In genomic region chr3:119375106-119375505, GRCh38 we compare ENCODE assay signal across 25 cellular contexts.
"Had no signal": no experiment of that assay in that cellular context is flagged by ENCODE, and none has a peak within 500 bp of the region (broad histone marks: within the 10 kb centered on the region; RNA-seq: fewer than 3 reads in every experiment).

No MANE protein-coding gene starts in this region.

- H3K27me3 Mint-ChIP-seq: IgD-negative memory B cell had no signal

- FAIRE-seq: HTR-8/SVneo, K562 had no signal

- DNase-seq: Kasumi-1, MM.1S, NCI-H1092 treated with DMSO at 0.1 percent for 48 hours, NCI-H1436, NCI-H187, NCI-H2029, NCI-H2081 treated with DMSO at 0.1 percent for 48 hours, NCI-H2171, NCI-H226, NCI-H446, NCI-H510A, NCI-H524 treated with DMSO at 0.1 percent for 48 hours, NCI-H69, NCI-H774, PC-3, SHP77, SJCRH30 had no signal

- ATAC-seq: K562, Panc1, PC-3, SK-N-SH treated with all-trans-retinoic acid at 6 μM for 48 hours had no signal

- H3K9ac ChIP-seq: KMS-11 had no signal

- H3K27ac ChIP-seq: HL-60, KMS-11, RWPE1, SJCRH30 had no signal

- H3K27me3 ChIP-seq: SJCRH30 had no signal

- H3K4me3 Mint-ChIP-seq: IgD-negative memory B cell had no signal

- H3K27ac Mint-ChIP-seq: IgD-negative memory B cell had no signal

- H3K9me3 Mint-ChIP-seq: IgD-negative memory B cell had no signal

- H3K4me2 ChIP-seq: KMS-11 had no signal

- H3K4me1 ChIP-seq: SJCRH30 had no signal

- H3K4me3 ChIP-seq: K562, SJCRH30 had no signal
